11 cellular contexts compared by ENCODE assay signal in the genomic region with DNA sequence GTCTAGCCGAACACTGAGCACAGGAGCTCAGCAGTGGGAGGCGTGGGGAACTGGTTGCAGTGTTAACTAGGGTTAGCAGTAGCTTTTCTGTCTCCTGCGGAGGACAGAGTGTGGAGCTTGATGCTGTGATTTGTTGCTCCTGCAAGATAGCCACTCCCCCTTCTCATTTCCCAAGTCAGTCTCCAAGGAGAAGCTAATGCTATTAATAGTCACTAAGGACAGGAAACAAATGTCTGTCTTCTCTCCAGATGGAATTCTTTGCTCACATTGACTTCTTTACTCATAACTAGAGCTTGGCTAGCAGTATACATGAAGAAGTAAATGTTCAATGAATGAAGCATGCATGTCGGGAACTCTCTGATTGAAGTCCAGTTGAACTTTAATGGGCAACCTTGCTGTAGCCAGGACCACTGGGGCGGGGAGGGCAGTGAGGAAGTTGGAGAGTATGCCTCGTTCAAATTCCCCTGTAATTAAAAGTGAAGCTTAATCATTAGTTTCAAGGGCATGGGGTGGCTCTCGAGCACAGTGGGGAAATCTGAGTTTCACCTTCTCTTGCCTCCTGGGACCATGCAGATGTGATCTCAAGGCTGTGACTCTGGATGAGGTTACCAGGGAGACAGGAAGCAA.
DNase-seq lines count a peak whose midpoint lies in the region; ATAC-seq, FAIRE-seq and TF ChIP-seq lines count a peak whose summit lies in the region.
"Had no signal": no experiment of that assay in that cellular context is flagged by ENCODE, and none has a peak within 500 bp of the region (broad histone marks: within the 10 kb centered on the region; RNA-seq: fewer than 3 reads in every experiment).

No MANE protein-coding gene starts in this region.

- DNase-seq in AG10803 (ENCODE audit: low read depth) (peak; percentile 83), adipocyte (ENCODE audit: low read depth) (peak; percentile 46), cardiac muscle cell (ENCODE audit: low read depth in 1 of 2, low spot score in 1 of 2) (peak; percentile 54 to 86), pancreas (no peak), GOT3 (lab: John Stamatoyannopoulos, UW) (no peak)
- DNase-seq: H7, thyroid gland had no signal

- H3K9me3 ChIP-seq in adipocyte (ENCODE audit: control insufficient read depth, low read length) (no peaks in the 10 kb centered on the region), cardiac muscle cell (ENCODE audit: low read depth) (no peaks in the 10 kb centered on the region), pancreas (no peaks in the 10 kb centered on the region)
- H3K9me3 ChIP-seq: thyroid gland had no signal

- H3K9ac ChIP-seq in adipocyte (ENCODE audit: low read length) = peak overlapping the region; percentile 25

- ATAC-seq in pancreas (peak in 2 of 4 donors; percentile 22 to 36), GM18511 (IDR thresholded peaks at IDR 0.05; ENCODE audit: unreplicated experiment) (no peak), GM21786 (IDR thresholded peaks at IDR 0.05; ENCODE audit: unreplicated experiment) (no peak), GM21737 (IDR thresholded peaks at IDR 0.05; ENCODE audit: unreplicated experiment) (no peak)
- ATAC-seq: K562 had no signal

- TF ChIP-seq CTCF in AG10803 (conservative IDR thresholded peaks at IDR 0.05; ENCODE audit: low read length) (no peak), cardiac muscle cell (IDR thresholded peaks at IDR 0.05; ENCODE audit: low read depth, low read length) (no peak), pancreas (IDR thresholded peaks at IDR 0.05) (no peak)

- H3K27ac ChIP-seq in cardiac muscle cell (peak overlapping the region; percentile 10), pancreas (no peak overlapping the region)
- H3K27ac ChIP-seq: thyroid gland had no signal

- 58 to 60% methylated on average over 7 of the region's 7 CpGs for WGBS in pancreas, 2 donors

- H3K4me1 ChIP-seq in adipocyte (ENCODE audit: control insufficient read depth, insufficient read depth, low read length) (peaks cover 32% of the 10 kb centered on the region), cardiac muscle cell (ENCODE audit: low read depth) (peaks cover 6% of the 10 kb centered on the region), pancreas (no peaks in the 10 kb centered on the region)
- H3K4me1 ChIP-seq: thyroid gland had no signal

- intact Hi-C loops in pancreas (cut with DNase I) = no loop called here

- peak; percentile 56 for FAIRE-seq in pancreas (lab: Jason Lieb, UNC)
- FAIRE-seq: K562 had no signal

- H3K4me3 ChIP-seq in AG10803 (ENCODE audit: low read length) = no peak overlapping the region
- no peak overlapping the region for H3K4me3 ChIP-seq in adipocyte (ENCODE audit: low read length)
- no peak overlapping the region for H3K4me3 ChIP-seq in cardiac muscle cell
- no peak overlapping the region for H3K4me3 ChIP-seq in pancreas
- H3K4me3 ChIP-seq: K562, thyroid gland had no signal

- H3K27me3 ChIP-seq in adipocyte (replicated peaks; ENCODE audit: control insufficient read depth, insufficient read depth, low read length) = peaks cover 10% of the 10 kb centered on the region
- H3K27me3 ChIP-seq in cardiac muscle cell = no peaks in the 10 kb centered on the region
- H3K27me3 ChIP-seq in pancreas = peaks cover 0 to 4% (median 0%) of the 10 kb centered on the region in 4 donors
- H3K27me3 ChIP-seq: thyroid gland had no signal

- no peaks in the 10 kb centered on the region for H3K36me3 ChIP-seq in adipocyte (ENCODE audit: control insufficient read depth, insufficient read depth, low read length, severe bottlenecking)
- H3K36me3 ChIP-seq in cardiac muscle cell = no peaks in the 10 kb centered on the region
- no peaks in the 10 kb centered on the region for H3K36me3 ChIP-seq in pancreas
- H3K36me3 ChIP-seq: thyroid gland had no signal

Comparison
In these comparisons a context has a peak if more than half of its experiments do, and no peak if none do; other contexts are left out.
1. DNase-seq: peak in AG10803 (single experiment), adipocyte (single experiment) and cardiac muscle cell (2 of 2); none in pancreas (0 of 6) and GOT3 (single experiment).